ENCODE assay signal across 9 cellular contexts in the genomic region with DNA sequence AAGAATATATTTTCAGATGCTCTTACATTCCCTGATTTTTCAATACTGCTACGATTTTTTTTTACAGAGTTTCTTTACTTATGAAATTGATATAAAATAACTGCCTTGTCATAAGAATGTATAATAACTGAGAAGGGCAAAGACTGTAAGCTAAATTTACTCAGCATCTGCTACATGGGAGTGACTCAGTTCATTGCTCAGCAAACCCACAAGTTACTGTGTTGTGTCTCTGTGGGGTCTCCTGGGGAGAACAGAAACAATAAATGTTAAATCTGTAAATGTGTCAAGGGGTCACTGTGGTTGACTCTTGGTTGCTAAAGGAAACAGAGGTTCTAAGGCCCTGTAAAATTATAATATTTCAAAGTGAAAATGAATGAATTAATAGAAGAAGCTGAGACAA.
DNase-seq lines count a peak whose midpoint lies in the region; ATAC-seq and TF ChIP-seq lines count a peak whose summit lies in the region.
"Had no signal": no experiment of that assay in that cellular context is flagged by ENCODE, and none has a peak within 500 bp of the region (broad histone marks: within the 10 kb centered on the region; RNA-seq: fewer than 3 reads in every experiment).

No MANE protein-coding gene starts in this region.

- TF ChIP-seq CTCF in Calu3 (IDR thresholded peaks at IDR 0.05; ENCODE audit: unreplicated experiment), result no peak
- TF ChIP-seq CTCF in epithelial cell of esophagus (IDR thresholded peaks at IDR 0.05; ENCODE audit: insufficient read depth, low read depth, low read length, missing control alignments), result no peak
- TF ChIP-seq CTCF in Peyer's patch (IDR thresholded peaks at IDR 0.05), result no peak

- no TSS peak for BruUV-seq in Calu3 (replicated peaks; lab: Mats Ljungman, UMichigan)

- H3K27me3 ChIP-seq in Peyer's patch, result no peaks in the 10 kb centered on the region

- no peaks in the 10 kb centered on the region for H3K9me3 ChIP-seq in Peyer's patch

- ATAC-seq in GM19468 (IDR thresholded peaks at IDR 0.05; ENCODE audit: extremely low read depth, unreplicated experiment) (peak; percentile 48), HG03460 (IDR thresholded peaks at IDR 0.05; ENCODE audit: unreplicated experiment) (peak; percentile 90)

- DNase-seq in Calu3 (no peak), epithelial cell of esophagus (ENCODE audit: low read depth) (peak; percentile 30), Peyer's patch (no peak), RKO (ENCODE audit: low spot score) (no peak)
- no peak for DNase-seq in effector CD4-positive, alpha-beta T cell
- no peak for DNase-seq in activated CD4-positive, CD25-positive, alpha-beta regulatory T cell (lab: John Stamatoyannopoulos, UW)

- no peaks in the 10 kb centered on the region for H3K36me3 Mint-ChIP-seq in Calu3 (ENCODE audit: insufficient read depth, unreplicated experiment)

- no peaks in the 10 kb centered on the region for H3K36me3 ChIP-seq in Peyer's patch

- H3K9me3 Mint-ChIP-seq in Calu3 (ENCODE audit: low read depth, unreplicated experiment), result no peaks in the 10 kb centered on the region
- H3K9me3 Mint-ChIP-seq: nephron had no signal

- intact Hi-C loops in Calu3 (cut with micrococcal nuclease; ENCODE audit: unreplicated experiment), result loop anchor here (5.0 kb wide), 1 partner anchor 208 kb away; the partner anchor contains the start of gene CACYBP

- TF ChIP-seq POLR2A in Peyer's patch (IDR thresholded peaks at IDR 0.05), result no peak

- peak overlapping the region; percentile 16 for H3K27ac Mint-ChIP-seq in Calu3 (ENCODE audit: unreplicated experiment)
- H3K27ac Mint-ChIP-seq: nephron had no signal

- H3K27ac ChIP-seq in Peyer's patch, result no peak overlapping the region

- no peaks in the 10 kb centered on the region for H3K27me3 Mint-ChIP-seq in Calu3 (ENCODE audit: unreplicated experiment)

- no peak overlapping the region for H3K4me3 Mint-ChIP-seq in Calu3 (ENCODE audit: low read depth, unreplicated experiment)
- H3K4me3 Mint-ChIP-seq: nephron had no signal

- CTCF ChIA-PET in Calu3 (lab: Charles Lee), result interaction anchor here (0.5 to 1.6 kb wide), 3 partner anchors 8 to 143 kb away, joined by 3 to 6 read pairs (median 4); no protein-coding TSS in a partner anchor

- no peaks in the 10 kb centered on the region for H3K4me1 ChIP-seq in Peyer's patch

- no peak overlapping the region for H3K4me3 ChIP-seq in epithelial cell of esophagus (ENCODE audit: low read length)
- no peak overlapping the region for H3K4me3 ChIP-seq in Peyer's patch

- peaks cover 19% of the 10 kb centered on the region for H3K4me1 Mint-ChIP-seq in Calu3 (ENCODE audit: low read depth, unreplicated experiment)
- H3K4me1 Mint-ChIP-seq: nephron had no signal
